Comparison of ENCODE assay signal across 7 cellular contexts in the genomic region with DNA sequence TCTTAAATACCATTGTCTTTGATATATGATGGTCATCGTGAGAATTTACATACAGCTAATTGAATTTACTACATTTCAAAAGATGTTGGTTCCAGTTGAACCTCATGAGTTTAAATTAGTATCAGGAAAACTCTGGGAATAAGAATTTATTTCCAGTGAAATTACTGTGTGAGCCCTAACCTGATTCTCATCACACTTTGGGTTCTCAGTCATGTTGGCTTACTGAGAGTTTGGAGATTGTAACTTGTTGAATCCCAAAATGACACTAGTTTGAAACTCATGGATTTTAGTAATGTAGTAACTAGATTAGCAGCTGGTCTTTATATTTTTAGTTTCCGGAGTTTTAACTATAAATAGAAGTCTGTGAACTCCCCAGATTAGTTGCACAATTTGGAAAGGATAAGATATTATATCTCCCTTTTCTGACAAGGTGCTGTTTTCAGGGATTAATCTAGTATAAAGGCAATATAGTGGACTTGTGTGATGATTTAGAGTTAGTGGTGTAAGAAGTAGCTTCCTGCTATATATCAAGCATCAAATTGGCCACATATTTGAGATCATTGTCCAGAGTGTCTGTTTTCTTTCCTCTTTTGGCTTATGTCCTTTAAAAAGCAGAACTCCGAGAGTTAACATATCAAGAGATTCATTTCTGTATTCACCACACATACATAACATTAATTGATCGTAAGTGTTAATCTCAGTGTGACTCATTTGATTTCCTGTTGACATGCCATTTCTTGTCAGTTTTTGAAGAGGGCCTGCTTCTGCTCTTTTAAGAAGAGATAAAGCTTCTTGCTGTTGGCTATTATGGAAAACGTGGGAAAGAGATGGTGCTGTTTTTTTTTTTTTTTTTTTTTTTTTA. TPM values are rescaled to one million over a fixed set of nuclear protein-coding genes. Genes with fewer than 3 reads are reported as not detected.
DNase-seq lines count a peak whose midpoint lies in the region; ATAC-seq and TF ChIP-seq lines count a peak whose summit lies in the region.

No MANE protein-coding gene starts in this region.

- H3K4me3 Mint-ChIP-seq in activated CD8-positive, alpha-beta T cell treated with anti-CD3 and anti-CD28 coated beads, Interleukin-2, amount 10 ng/mL, durations not matched to agents 7 days and 5 days = peak overlapping the region; percentile 59

- peaks cover 1% of the 10 kb centered on the region; the same call in 1 of the 2 replicates for H4K20me1 ChIP-seq in Karpas-422 (ENCODE audit: insufficient read depth, low read depth, low read length)

- H3K36me3 Mint-ChIP-seq in activated CD8-positive, alpha-beta T cell treated with anti-CD3 and anti-CD28 coated beads, Interleukin-2, amount 10 ng/mL, durations not matched to agents 7 days and 5 days (ENCODE audit: low read depth) = peaks cover 58% of the 10 kb centered on the region

- ATAC-seq in activated CD8-positive, alpha-beta T cell treated with anti-CD3 and anti-CD28 coated beads, Interleukin-2, amount 10 ng/mL, durations not matched to agents 7 days and 5 days = peak; percentile 48
- ATAC-seq in left ventricle myocardium superior = peak; percentile 26
- no peak for ATAC-seq in GM21528 (IDR thresholded peaks at IDR 0.05; ENCODE audit: low FRiP score, unreplicated experiment)

- POLR2A ChIA-PET in activated CD8-positive, alpha-beta T cell treated with anti-CD3 and anti-CD28 coated beads, Interleukin-2, amount 10 ng/mL, durations not matched to agents 7 days and 5 days (lab: Charles Lee) = interaction anchor here (0.8 to 7.1 kb wide), 11 partner anchors 8 to 42 kb away, joined by 3 to 107 read pairs (median 11); a partner anchor contains a TSS

- H3K36me3 ChIP-seq in Karpas-422 (ENCODE audit: insufficient read depth, low read length) (peaks cover 77% of the 10 kb centered on the region), suprapubic skin (peaks cover 4% of the 10 kb centered on the region)

- WGBS in suprapubic skin = 24% methylated on average over 5 of the region's 5 CpGs

- H3K9me2 ChIP-seq in Karpas-422 (replicated peaks; ENCODE audit: insufficient read depth, low read length) = no peaks in the 10 kb centered on the region

- H3K9me3 Mint-ChIP-seq in activated CD8-positive, alpha-beta T cell treated with anti-CD3 and anti-CD28 coated beads, Interleukin-2, amount 10 ng/mL, durations not matched to agents 7 days and 5 days (ENCODE audit: insufficient read depth) = no peaks in the 10 kb centered on the region

- CTCF ChIA-PET in activated CD8-positive, alpha-beta T cell treated with anti-CD3 and anti-CD28 coated beads, Interleukin-2, amount 10 ng/mL, durations not matched to agents 7 days and 5 days (lab: Charles Lee) = interaction anchor here (0.7 to 7.0 kb wide), 8 partner anchors 15 to 44 kb away, joined by 3 to 54 read pairs (median 6); a partner anchor contains a TSS

- H3K4me3 ChIP-seq in Karpas-422 (ENCODE audit: low read length) = no peak overlapping the region
- peak overlapping the region; percentile 31 for H3K4me3 ChIP-seq in suprapubic skin

- H3K9me3 ChIP-seq in Karpas-422 (ENCODE audit: low read length) = no peaks in the 10 kb centered on the region
- H3K9me3 ChIP-seq in suprapubic skin = no peaks in the 10 kb centered on the region

- DNase-seq in Karpas-422 (no peak), left ventricle myocardium superior (no peak), suprapubic skin (ENCODE audit: low spot score in 2 of 2) (no peak), DMS53 (lab: John Stamatoyannopoulos, UW) (no peak), NCI-H2029 treated with DMSO at 0.1 percent for 48 hours (lab: John Stamatoyannopoulos, UW) (no peak)
- DNase-seq in activated CD8-positive, alpha-beta T cell treated with anti-CD3 and anti-CD28 coated beads, Interleukin-2, amount 10 ng/mL, durations not matched to agents 7 days and 5 days = no peak

- no peak overlapping the region for H2AFZ ChIP-seq in Karpas-422 (ENCODE audit: low read length)

- peak overlapping the region; percentile 86 for H3K27ac Mint-ChIP-seq in activated CD8-positive, alpha-beta T cell treated with anti-CD3 and anti-CD28 coated beads, Interleukin-2, amount 10 ng/mL, durations not matched to agents 7 days and 5 days

- H3K4me1 ChIP-seq in Karpas-422 (ENCODE audit: low read length) (peaks cover 25% of the 10 kb centered on the region), suprapubic skin (peaks cover 81% of the 10 kb centered on the region)

- H3K4me1 Mint-ChIP-seq in activated CD8-positive, alpha-beta T cell treated with anti-CD3 and anti-CD28 coated beads, Interleukin-2, amount 10 ng/mL, durations not matched to agents 7 days and 5 days (ENCODE audit: low read depth) = peaks cover 75% of the 10 kb centered on the region

- intact Hi-C loops in left ventricle myocardium superior (cut with micrococcal nuclease) = no loop called here

- TF ChIP-seq POLR2A in suprapubic skin (IDR thresholded peaks at IDR 0.05) = no peak

- H3K27me3 ChIP-seq in Karpas-422 (ENCODE audit: low read length) = no peaks in the 10 kb centered on the region
- no peaks in the 10 kb centered on the region for H3K27me3 ChIP-seq in suprapubic skin

- TF ChIP-seq EP300 in suprapubic skin (IDR thresholded peaks at IDR 0.05) = no peak

- H3K9ac ChIP-seq in Karpas-422 (ENCODE audit: low read length) = no peak overlapping the region

- no peak for TF ChIP-seq CTCF in suprapubic skin (IDR thresholded peaks at IDR 0.05)

- H3K27ac ChIP-seq in Karpas-422 (ENCODE audit: low read length) = 0 out of 2 replicates have a peak overlapping the region, but pooled peaks have one; percentile 39
- H3K27ac ChIP-seq in suprapubic skin = peak overlapping the region; percentile 96

- H3K4me2 ChIP-seq in Karpas-422 (ENCODE audit: low read depth, low read length, poor library complexity, severe bottlenecking) = no peak overlapping the region

- no peaks in the 10 kb centered on the region for H3K27me3 Mint-ChIP-seq in activated CD8-positive, alpha-beta T cell treated with anti-CD3 and anti-CD28 coated beads, Interleukin-2, amount 10 ng/mL, durations not matched to agents 7 days and 5 days (ENCODE audit: low read depth)

- peaks cover 99% of the 10 kb centered on the region for H3K79me2 ChIP-seq in Karpas-422 (ENCODE audit: low read length)

RNA-seq across cellular contexts. Expression of a gene that starts 15.7 kb away (rescaled TPM):
- 88.7 and 139 TPM in 2 replicates for total RNA-seq in Karpas-422 (2014; rRNA removed; shearing (Covaris generic); ENCODE audit: low replicate concordance)
- total RNA-seq in activated CD8-positive, alpha-beta T cell treated with anti-CD3 and anti-CD28 coated beads, Interleukin-2, amount 10 ng/mL, durations not matched to agents 7 days and 5 days = 100 to 1,000 TPM; 200 to 206 TPM
- total RNA-seq in left ventricle myocardium superior = 496 TPM
- 100 to 1,000 TPM; 107 to 137 (median 124) TPM for total RNA-seq in suprapubic skin

RNA-seq across cellular contexts. Expression of a gene that starts 18.4 kb away (rescaled TPM):
- 16.8 and 23.4 TPM in 2 replicates for total RNA-seq in Karpas-422 (2014; rRNA removed; shearing (Covaris generic); ENCODE audit: low replicate concordance)
- total RNA-seq in activated CD8-positive, alpha-beta T cell treated with anti-CD3 and anti-CD28 coated beads, Interleukin-2, amount 10 ng/mL, durations not matched to agents 7 days and 5 days = 10 to 100 TPM; 60.8 to 68.9 TPM
- total RNA-seq in left ventricle myocardium superior = 46.1 TPM
- 100 to 1,000 TPM in 1 of 4 donors, 10 to 100 TPM in 3; 41.0 to 107 (median 60.8) TPM for total RNA-seq in suprapubic skin
